ENCODE assay signal across 17 cellular contexts in genomic region chr1:1815606-1816281, GRCh38. TPM values are rescaled to one million over a fixed set of nuclear protein-coding genes. Genes with fewer than 3 reads are reported as not detected.
DNase-seq lines count a peak whose midpoint lies in the region; ATAC-seq, FAIRE-seq and TF ChIP-seq lines count a peak whose summit lies in the region.
"Had no signal": no experiment of that assay in that cellular context is flagged by ENCODE, and none has a peak within 500 bp of the region (broad histone marks: within the 10 kb centered on the region; RNA-seq: fewer than 3 reads in every experiment).

No MANE protein-coding gene starts in this region.

- H3K4me1 ChIP-seq in GM12878 (ENCODE audit: control insufficient read depth, insufficient read depth, low read length) (no peaks in the 10 kb centered on the region), mesenchymal stem cell (ENCODE audit: control insufficient read depth, insufficient read depth, low read depth, low read length) (peaks cover 2% of the 10 kb centered on the region), gastrocnemius medialis (no peaks in the 10 kb centered on the region)
- H3K4me1 ChIP-seq: tibial nerve had no signal

- intact Hi-C loops in GM12878 (cut with micrococcal nuclease; ENCODE audit: unreplicated experiment) (no loop called here), Right ventricle myocardium inferior (cut with DNase I) (no loop called here), gastrocnemius medialis (cut with DNase I; ENCODE audit: low total_unique reads) (no loop called here)

- H3K14ac ChIP-seq in mesenchymal stem cell (ENCODE audit: low read length in 2 of 2), result no peak overlapping the region

- H3K4ac ChIP-seq in mesenchymal stem cell (ENCODE audit: low read depth in 1 of 2, low read length in 2 of 2), result no peak overlapping the region

- in situ Hi-C loops in GM12878 (cut with MboI), result no loop called here
- in situ Hi-C loops in gastrocnemius medialis (cut with MboI; ENCODE audit: low sequenced_read_pairs in 4 of 4), result no loop called here

- TF ChIP-seq POLR2A in GM12878 (IDR thresholded peaks at IDR 0.05; ENCODE audit: low read depth, low read length), result peak; percentile 67
- TF ChIP-seq POLR2A in gastrocnemius medialis (IDR thresholded peaks at IDR 0.05), result no peak

- no peak overlapping the region for H2BK15ac ChIP-seq in mesenchymal stem cell (ENCODE audit: low read depth, poor library complexity, severe bottlenecking)

- no peak overlapping the region for H3K23ac ChIP-seq in mesenchymal stem cell (ENCODE audit: low read length in 2 of 2)

- H3K9me3 Mint-ChIP-seq in activated T-cell treated with anti-CD3 and anti-CD28 coated beads, Interleukin-2, amount 50 U/mL, for 72 hours, result no peaks in the 10 kb centered on the region
- no peaks in the 10 kb centered on the region for H3K9me3 Mint-ChIP-seq in activated T-cell treated with anti-CD3 and anti-CD28 coated beads, Interleukin-2, amount 50 U/mL, for 4 hours
- H3K9me3 Mint-ChIP-seq: CD4-positive, alpha-beta memory T cell; H9; T-cell had no signal

- peak overlapping the region; percentile 39 for H3K27ac Mint-ChIP-seq in activated T-cell treated with anti-CD3 and anti-CD28 coated beads, Interleukin-2, amount 50 U/mL, for 72 hours
- H3K27ac Mint-ChIP-seq: T-cell had no signal

- ATAC-seq in activated T-cell treated with anti-CD3 and anti-CD28 coated beads, Interleukin-2, amount 50 U/mL, for 72 hours (replicated peaks in 1 of 2), result no peak
- no peak for ATAC-seq in activated T-cell treated with anti-CD3 and anti-CD28 coated beads, Interleukin-2, amount 50 U/mL, for 4 hours
- ATAC-seq in GM12878, result no peak
- no peak for ATAC-seq in Right ventricle myocardium inferior
- ATAC-seq in HG02759 (IDR thresholded peaks at IDR 0.05; ENCODE audit: unreplicated experiment), result no peak
- ATAC-seq in gastrocnemius medialis, result no peak
- ATAC-seq in omental fat pad (ENCODE audit: low FRiP score), result no peak
- ATAC-seq: T-cell had no signal

- RAD21 ChIA-PET in GM12878 (lab: Charles Lee; ENCODE audit: unreplicated experiment), result no interaction called here

- no peaks in the 10 kb centered on the region for H3K4me1 Mint-ChIP-seq in activated T-cell treated with anti-CD3 and anti-CD28 coated beads, Interleukin-2, amount 50 U/mL, for 72 hours (ENCODE audit: low read depth)
- peaks cover 4% of the 10 kb centered on the region for H3K4me1 Mint-ChIP-seq in activated T-cell treated with anti-CD3 and anti-CD28 coated beads, Interleukin-2, amount 50 U/mL, for 4 hours (ENCODE audit: low read depth)
- H3K4me1 Mint-ChIP-seq: H9 had no signal

- H2AFZ ChIP-seq in GM12878 (ENCODE audit: control insufficient read depth, low read depth, low read length) (no peak overlapping the region), mesenchymal stem cell (ENCODE audit: low read depth, low read length) (no peak overlapping the region)

- FAIRE-seq in GM12878 (lab: Jason Lieb, UNC), result no peak
- FAIRE-seq: endometrium, keratinocyte had no signal

- H3K79me1 ChIP-seq in mesenchymal stem cell (replicated peaks; ENCODE audit: low read length, poor library complexity, severe bottlenecking), result peaks cover 17% of the 10 kb centered on the region

- H3K18ac ChIP-seq in mesenchymal stem cell (ENCODE audit: low read depth in 1 of 2, low read length in 2 of 2), result no peak overlapping the region

- POLR2A ChIA-PET in GM12878 (lab: Charles Lee), result no interaction called here

- 99% methylated on average over 14 of the region's 14 CpGs for WGBS in GM12878 (ENCODE audit: insufficient coverage, insufficient replicate concordance, low lambda C conversion rate, missing lambda C conversion rate)
- 97% methylated on average over 13 of the region's 14 CpGs for WGBS in mesenchymal stem cell

- no peak for TF ChIP-seq RAD21 in GM12878 (IDR thresholded peaks at IDR 0.05; ENCODE audit: insufficient read depth, low read depth, low read length)

- no peak overlapping the region for H4K91ac ChIP-seq in mesenchymal stem cell (ENCODE audit: low read length)

- H3K9ac ChIP-seq in GM12878 (ENCODE audit: control insufficient read depth, insufficient read depth, low read length) (no peak overlapping the region), mesenchymal stem cell (ENCODE audit: low read length) (no peak overlapping the region)

- no peak overlapping the region for H2BK120ac ChIP-seq in mesenchymal stem cell (ENCODE audit: low read depth, low read length)

- H3K27me3 Mint-ChIP-seq in activated T-cell treated with anti-CD3 and anti-CD28 coated beads, Interleukin-2, amount 50 U/mL, for 72 hours (ENCODE audit: low read depth), result no peaks in the 10 kb centered on the region
- no peaks in the 10 kb centered on the region for H3K27me3 Mint-ChIP-seq in activated T-cell treated with anti-CD3 and anti-CD28 coated beads, Interleukin-2, amount 50 U/mL, for 4 hours (ENCODE audit: low read depth)
- H3K27me3 Mint-ChIP-seq: CD4-positive, alpha-beta memory T cell; T-cell had no signal

- H3K9me3 ChIP-seq in GM12878 (replicated peaks; ENCODE audit: control insufficient read depth, insufficient read depth, low read length) (no peaks in the 10 kb centered on the region), mesenchymal stem cell (ENCODE audit: control insufficient read depth, low read length) (no peaks in the 10 kb centered on the region), gastrocnemius medialis (no peaks in the 10 kb centered on the region)
- H3K9me3 ChIP-seq: tibial nerve had no signal

- no peak for TF ChIP-seq CTCF in GM12878 (IDR thresholded peaks at IDR 0.05 in 2 of 3, conservative IDR thresholded peaks at IDR 0.05 in 1 of 3; ENCODE audit: control insufficient read depth in 2 of 3, extremely low read depth in 1 of 3, insufficient read depth in 1 of 3, low read depth in 3 of 3, low read length in 3 of 3)
- no peak for TF ChIP-seq CTCF in gastrocnemius medialis (IDR thresholded peaks at IDR 0.05 in 4 of 5, conservative IDR thresholded peaks at IDR 0.05 in 1 of 5)
- no peak for TF ChIP-seq CTCF in omental fat pad (IDR thresholded peaks at IDR 0.05)

- H3K79me2 ChIP-seq in GM12878 (ENCODE audit: control insufficient read depth, insufficient read depth, low read length), result no peaks in the 10 kb centered on the region

- no TSS peak for BruUV-seq in GM12878 (replicated peaks; lab: Mats Ljungman, UMichigan)

- SMC1A ChIA-PET in GM12878 (lab: Charles Lee; ENCODE audit: uncharacterized antibody, unreplicated experiment), result no interaction called here

- peak overlapping the region; percentile 16 for H4K8ac ChIP-seq in mesenchymal stem cell (ENCODE audit: low read length)

- H2BK5ac ChIP-seq in mesenchymal stem cell (ENCODE audit: low read depth, low read length, poor library complexity, severe bottlenecking), result no peak overlapping the region

- peaks cover 7 to 26% of the 10 kb centered on the region in 2 donors for H3K36me3 Mint-ChIP-seq in activated T-cell treated with anti-CD3 and anti-CD28 coated beads, Interleukin-2, amount 50 U/mL, for 72 hours (ENCODE audit: insufficient read depth in 2 of 2)
- peaks cover 19% of the 10 kb centered on the region for H3K36me3 Mint-ChIP-seq in activated T-cell treated with anti-CD3 and anti-CD28 coated beads, Interleukin-2, amount 50 U/mL, for 4 hours (ENCODE audit: insufficient read depth)

- H3K27ac ChIP-seq in GM12878 (ENCODE audit: control insufficient read depth, insufficient read depth) (no peak overlapping the region), mesenchymal stem cell (ENCODE audit: low read length, poor library complexity, severe bottlenecking) (no peak overlapping the region), gastrocnemius medialis (no peak overlapping the region)
- H3K27ac ChIP-seq: tibial nerve had no signal

- H3K4me3 Mint-ChIP-seq in activated T-cell treated with anti-CD3 and anti-CD28 coated beads, Interleukin-2, amount 50 U/mL, for 72 hours, result no peak overlapping the region
- H3K4me3 Mint-ChIP-seq in activated T-cell treated with anti-CD3 and anti-CD28 coated beads, Interleukin-2, amount 50 U/mL, for 4 hours, result no peak overlapping the region
- H3K4me3 Mint-ChIP-seq: CD4-positive, alpha-beta memory T cell; H9; T-cell had no signal

- no peaks in the 10 kb centered on the region for H3K27me3 ChIP-seq in GM12878 (replicated peaks in 1 of 2; ENCODE audit: control insufficient read depth in 2 of 2, insufficient read depth in 2 of 2, low read length in 1 of 2)
- H3K27me3 ChIP-seq in mesenchymal stem cell (ENCODE audit: control insufficient read depth in 1 of 2, insufficient read depth in 1 of 2, low read length in 2 of 2), result no peaks in the 10 kb centered on the region
- H3K27me3 ChIP-seq in gastrocnemius medialis, result no peaks in the 10 kb centered on the region
- H3K27me3 ChIP-seq: tibial nerve had no signal

- H3K36me3 ChIP-seq in GM12878 (ENCODE audit: control insufficient read depth in 2 of 2, insufficient read depth in 2 of 2, low read length in 1 of 2) (peaks cover 14 to 21% of the 10 kb centered on the region in 2 experiments; a peak in 3 of 4 replicates), mesenchymal stem cell (ENCODE audit: control insufficient read depth in 1 of 2, insufficient read depth in 2 of 2, low read depth in 1 of 2, low read length in 2 of 2) (peaks cover 56 to 75% of the 10 kb centered on the region in 2 experiments), gastrocnemius medialis (peaks cover 0 to 37% of the 10 kb centered on the region in 2 donors)

- no peak for TF ChIP-seq EP300 in GM12878 (IDR thresholded peaks at IDR 0.05; ENCODE audit: borderline replicate concordance in 1 of 2, control insufficient read depth in 1 of 2, low read depth in 2 of 2, low read length in 2 of 2)

- no peaks in the 10 kb centered on the region for H4K20me1 ChIP-seq in GM12878 (ENCODE audit: control insufficient read depth, insufficient read depth)

- no peak for DNase-seq in activated T-cell treated with anti-CD3 and anti-CD28 coated beads, Interleukin-2, amount 50 U/mL, for 72 hours
- no peak for DNase-seq in activated T-cell treated with anti-CD3 and anti-CD28 coated beads, Interleukin-2, amount 50 U/mL, for 4 hours
- DNase-seq in GM12878 (ENCODE audit: low read depth, low spot score) (no peak), mesenchymal stem cell (no peak), Right ventricle myocardium inferior (ENCODE audit: missing footprints) (no peak), gastrocnemius medialis (no peak), omental fat pad (ENCODE audit: low spot score) (no peak)
- DNase-seq: activated naive CD4-positive, alpha-beta T cell treated with Interleukin-2 at 50 U/mL for 16 hours; CD4-positive, alpha-beta memory T cell; H9; NCI-H1930; stimulated activated CD4-positive, alpha-beta T cell treated with anti-CD3 and anti-CD28 coated beads, Interleukin-12 subunit alpha, Interleukin-12 subunit beta, amount 100 ng/mL, for 4 hours; T-cell had no signal

- H3K4me3 ChIP-seq in GM12878 (no peak overlapping the region), mesenchymal stem cell (ENCODE audit: insufficient read depth in 1 of 2, low read depth in 1 of 2, low read length in 2 of 2) (no peak overlapping the region), gastrocnemius medialis (no peak overlapping the region)
- H3K4me3 ChIP-seq: tibial nerve had no signal

- no peak overlapping the region for H2AK5ac ChIP-seq in mesenchymal stem cell (ENCODE audit: low read length, severe bottlenecking)

- H3K4me2 ChIP-seq in GM12878 (ENCODE audit: control insufficient read depth, insufficient read depth) (no peak overlapping the region), mesenchymal stem cell (ENCODE audit: low read length, poor library complexity, severe bottlenecking) (no peak overlapping the region)

- H2BK12ac ChIP-seq in mesenchymal stem cell (ENCODE audit: low read length in 2 of 2), result no peak overlapping the region

- CTCF ChIA-PET in GM12878 (lab: Yijun Ruan, JAX), result no interaction called here

RNA-seq across cellular contexts. Expression of gene NADK, which starts 37.5 kb away (rescaled TPM):
- total RNA-seq in activated T-cell treated with anti-CD3 and anti-CD28 coated beads, Interleukin-2, amount 50 U/mL, for 72 hours, result 10 to 100 TPM; 54.0 to 54.5 TPM
- total RNA-seq in activated T-cell treated with anti-CD3 and anti-CD28 coated beads, Interleukin-2, amount 50 U/mL, for 4 hours, result 100 to 1,000 TPM in 2 of 3 donors, 10 to 100 TPM in 1; 98.7 to 108 (median 106) TPM
- total RNA-seq in GM12878 (2013; cell fraction: nucleolus; rRNA removed), result 113 and 124 TPM in 2 replicates
- total RNA-seq in GM12878 (2014; rRNA removed) (46.5 and 49.1 TPM in 2 replicates), GM12878 (2014; rRNA removed; fragmentation: Illumina TruSeq; extraction: Trizol) (27.0 and 30.2 TPM in 2 replicates), GM12878 (2021) (78.7 and 93.2 TPM in 2 replicates), Right ventricle myocardium inferior (26.9 TPM), gastrocnemius medialis (10 to 100 TPM; 20.1 to 33.1 (median 32.5) TPM), omental fat pad (100 to 1,000 TPM in 3 of 4 donors, 10 to 100 TPM in 1; 97.2 to 136 (median 114) TPM)
- 36.7 TPM for polyA plus RNA-seq in GM12878 (2011; ENCODE audit: low read depth)
- polyA plus RNA-seq in GM12878 (2011; rRNA removed) (48.7 and 62.6 TPM in 2 replicates), GM12878 (2014; fragmentation: Illumina TruSeq; extraction: Trizol) (10.6 and 32.9 TPM in 2 replicates), GM12878 (2014; fragmentation: Nextera tagmentation; extraction: Ambion mirVana) (1 to 10 TPM; 1.1 to 3.6 TPM), GM12878 (2014; rRNA removed) (70.8 and 75.2 TPM in 2 replicates), GM12878 (2016; fragmentation: Nextera tagmentation; extraction: Ambion mirVana) (10 to 100 TPM; 44.6 to 60.6 TPM)
- polyA plus RNA-seq in GM12878 (2011; cell fraction: cytosol; rRNA removed), result 72.7 and 78.2 TPM in 2 replicates
- polyA plus RNA-seq in GM12878 (2011; cell fraction: nucleus; rRNA removed), result 242 and 315 TPM in 2 replicates
- polyA plus RNA-seq in GM12878 (2012), result 42.3 and 46.1 TPM in 2 replicates
- 21.1 and 51.6 TPM in 2 replicates for polyA minus RNA-seq in GM12878 (2011; rRNA and poly(A)+ RNA removed)
- polyA minus RNA-seq in GM12878 (2011; cell fraction: cytosol; rRNA and poly(A)+ RNA removed), result 29.9 and 30.3 TPM in 2 replicates
- polyA minus RNA-seq in GM12878 (2011; cell fraction: nucleus; rRNA and poly(A)+ RNA removed), result 39.2 and 54.4 TPM in 2 replicates
- polyA plus RNA-seq in mesenchymal stem cell (2013, experiment 1 of 2), result 42.8 TPM
- 40.7 TPM for polyA plus RNA-seq in mesenchymal stem cell (2013, experiment 2 of 2)
